Comparison of ENCODE assay signal across 18 cellular contexts in the genomic region with DNA sequence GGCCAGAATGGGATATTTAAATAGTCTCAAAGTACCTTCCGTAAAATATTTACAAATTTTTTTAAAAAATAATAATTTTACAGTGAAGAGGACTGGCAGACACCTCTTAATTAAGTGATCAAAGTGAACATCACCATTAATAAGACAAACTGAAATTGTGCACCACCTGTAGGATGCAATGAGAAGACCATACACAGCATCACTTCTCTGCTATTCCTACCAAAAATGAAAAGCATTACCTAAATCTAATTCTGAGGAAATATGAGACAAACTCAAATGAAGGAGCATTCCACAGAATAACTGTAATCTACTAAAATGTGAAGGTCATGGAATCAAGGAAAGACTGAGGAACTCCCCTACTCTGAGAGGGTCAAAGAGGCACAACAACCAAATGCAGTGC.
DNase-seq lines count a peak whose midpoint lies in the region; TF ChIP-seq lines count a peak whose summit lies in the region.
"Had no signal": no experiment of that assay in that cellular context is flagged by ENCODE, and none has a peak within 500 bp of the region (broad histone marks: within the 10 kb centered on the region; RNA-seq: fewer than 3 reads in every experiment).

No MANE protein-coding gene starts in this region.

- H2AFZ ChIP-seq in SU-DHL-6 (ENCODE audit: low read depth, low read length, severe bottlenecking): no peak overlapping the region

- no peaks in the 10 kb centered on the region for H3K79me2 ChIP-seq in SU-DHL-6 (ENCODE audit: insufficient read depth, low read length)

- H3K27ac ChIP-seq in C4-2B (no peak overlapping the region), SU-DHL-6 (ENCODE audit: low read depth, low read length) (peak overlapping the region; percentile 97)
- H3K27ac ChIP-seq: breast epithelium, suprapubic skin had no signal

- no peaks in the 10 kb centered on the region for H3K9me3 ChIP-seq in SU-DHL-6 (ENCODE audit: insufficient read depth, low read length)
- H3K9me3 ChIP-seq: BE2C, breast epithelium, MG63, suprapubic skin had no signal

- H3K27me3 ChIP-seq in SU-DHL-6 (ENCODE audit: low read length): no peaks in the 10 kb centered on the region
- H3K27me3 ChIP-seq: BE2C, breast epithelium, MG63, suprapubic skin had no signal

- intact Hi-C loops in posterior cingulate gyrus (cut with DNase I): no loop called here

- no peak overlapping the region for H3K9ac ChIP-seq in SU-DHL-6 (ENCODE audit: low read length)

- H3K4me2 ChIP-seq in SU-DHL-6 (ENCODE audit: low read depth, low read length, poor library complexity, severe bottlenecking): peak overlapping the region; percentile 61

- no peaks in the 10 kb centered on the region for H3K9me2 ChIP-seq in SU-DHL-6 (replicated peaks; ENCODE audit: insufficient read depth, low read length)

- H3F3A ChIP-seq in SU-DHL-6 (ENCODE audit: insufficient read depth): peaks cover 53% of the 10 kb centered on the region

- H3K36me3 ChIP-seq in SU-DHL-6 (ENCODE audit: low read length): no peaks in the 10 kb centered on the region
- H3K36me3 ChIP-seq: BE2C, breast epithelium, MG63, suprapubic skin had no signal

- TF ChIP-seq CTCF in C4-2B (conservative IDR thresholded peaks at IDR 0.05) (peak; percentile 15; the same call in 1 of the 2 replicates), GM20000 (IDR thresholded peaks at IDR 0.05; ENCODE audit: extremely low read depth, missing control alignments) (peak; percentile 23), SU-DHL-6 (IDR thresholded peaks at IDR 0.05; ENCODE audit: insufficient read depth, low read length, poor library complexity, severe bottlenecking) (no peak)

- DNase-seq in GM20000 (ENCODE audit: low spot score) (no peak), iris pigment epithelial cell (ENCODE audit: low read depth) (peak; percentile 22), ecto neural progenitor cell (ENCODE audit: low spot score) (no peak), AG08395 (ENCODE audit: low spot score) (no peak), posterior cingulate gyrus (no peak), NCI-H2171 (lab: John Stamatoyannopoulos, UW) (no peak)
- DNase-seq: activated CD4-positive, alpha-beta T cell treated with anti-CD3 and anti-CD28 coated beads, Interleukin-2, amount 50 U/mL, for 4 hours; activated T-cell treated with anti-CD3 and anti-CD28 coated beads, Interleukin-2, amount 50 U/mL, for 1 hour; BE2C; DMS 273 treated with DMSO at 0.1 percent for 48 hours; NCI-H146; stimulated activated CD4-positive, alpha-beta T cell treated with anti-CD3 and anti-CD28 coated beads, Interleukin-4, amount 100 ng/mL, for 4 hours had no signal

- no peaks in the 10 kb centered on the region for H4K20me1 ChIP-seq in SU-DHL-6 (ENCODE audit: low read depth, low read length)

- no peak overlapping the region for H3K4me3 ChIP-seq in SU-DHL-6 (ENCODE audit: insufficient read depth, low read length, poor library complexity, severe bottlenecking)
- H3K4me3 ChIP-seq: breast epithelium, lung, MG63, suprapubic skin had no signal
